12 cellular contexts compared by ENCODE assay signal in the genomic region with DNA sequence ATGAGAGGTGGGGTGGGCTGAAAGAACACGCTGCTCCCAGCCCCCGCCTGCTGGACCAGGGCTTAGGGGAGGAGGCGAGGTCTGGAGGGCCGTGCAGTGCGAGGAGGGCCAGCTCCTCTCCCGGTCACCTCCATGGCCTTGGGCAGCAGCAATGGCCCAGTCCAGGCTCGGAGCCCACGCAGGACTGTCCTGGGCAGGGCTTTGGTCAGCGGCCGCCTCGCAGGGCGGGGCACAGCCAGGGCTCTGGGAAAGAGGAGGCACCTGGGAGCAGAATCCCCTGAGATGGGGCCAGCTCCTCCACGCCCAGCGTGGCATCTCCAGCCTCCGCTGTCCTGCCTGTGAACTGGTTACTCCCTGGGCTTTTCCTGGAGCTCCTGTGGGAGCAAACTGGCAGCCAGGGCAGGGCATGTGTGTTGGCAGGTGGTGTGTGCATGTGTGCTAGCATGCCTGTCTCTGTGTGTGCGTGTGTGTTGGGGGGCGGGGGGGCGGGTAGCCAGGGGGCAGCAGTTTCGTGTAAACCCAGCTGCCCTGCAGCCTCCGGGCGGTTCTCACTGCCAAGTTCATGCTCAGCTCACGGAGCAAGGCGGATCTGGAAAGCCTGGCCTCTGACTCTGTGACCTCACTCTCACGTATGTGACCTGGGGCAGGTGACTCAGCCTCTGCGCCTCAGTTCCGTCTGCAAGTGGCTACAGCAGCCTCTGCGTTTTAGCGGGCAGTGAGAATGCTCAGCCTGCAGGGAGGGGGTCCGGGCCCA. TPM values are rescaled to one million over a fixed set of nuclear protein-coding genes. Genes with fewer than 3 reads are reported as not detected.
DNase-seq lines count a peak whose midpoint lies in the region; ATAC-seq and TF ChIP-seq lines count a peak whose summit lies in the region.
"Had no signal": no experiment of that assay in that cellular context is flagged by ENCODE, and none has a peak within 500 bp of the region (broad histone marks: within the 10 kb centered on the region; RNA-seq: fewer than 3 reads in every experiment).

No MANE protein-coding gene starts in this region.

- peak; percentile 49 for ATAC-seq in mucosa of descending colon
- no peak for ATAC-seq in heart right ventricle
- no peak for ATAC-seq in GM18502 (IDR thresholded peaks at IDR 0.05; ENCODE audit: poor library complexity, unreplicated experiment)
- ATAC-seq: Right ventricle myocardium inferior had no signal

- H3K27ac ChIP-seq in heart right ventricle, result no peak overlapping the region
- H3K27ac ChIP-seq: KMS-11, VCaP had no signal

- intact Hi-C loops in mucosa of descending colon (cut with DNase I, micrococcal nuclease), result no loop called here
- intact Hi-C loops in heart right ventricle (cut with DNase I), result loop anchor here in 2 of 10 donors (2.0 to 5.0 kb wide), 2 partner anchors 29 to 35 kb away; no protein-coding TSS in a partner anchor

- H3K36me3 ChIP-seq in MG63, result no peaks in the 10 kb centered on the region; the same call in 1 of the 2 replicates
- no peaks in the 10 kb centered on the region for H3K36me3 ChIP-seq in mucosa of descending colon (ENCODE audit: low read depth)
- no peaks in the 10 kb centered on the region for H3K36me3 ChIP-seq in heart right ventricle
- H3K36me3 ChIP-seq: HAP-1 had no signal

- H3K27me3 ChIP-seq in MG63, result no peaks in the 10 kb centered on the region
- peaks cover 0 to 22% (median 0%) of the 10 kb centered on the region in 7 donors for H3K27me3 ChIP-seq in heart right ventricle

- peak; percentile 32 for DNase-seq in ELF-1 (ENCODE audit: low read depth, low spot score)
- DNase-seq in MG63, result peak; percentile 69
- peak; percentile 50 for DNase-seq in choroid plexus epithelial cell (ENCODE audit: low read depth)
- DNase-seq in mucosa of descending colon, result peak in 1 of 3 donors; percentile 19
- DNase-seq in heart right ventricle, result no peak
- no peak for DNase-seq in NCI-H82 treated with DMSO at 0.1 percent for 48 hours (lab: John Stamatoyannopoulos, UW; ENCODE audit: unreplicated experiment)
- DNase-seq: stimulated activated CD4-positive, alpha-beta T cell treated with anti-CD3 and anti-CD28 coated beads, Interleukin-4, amount 100 ng/mL, for 24 hours had no signal

- 75 to 76% methylated on average over 29 of the region's 29 CpGs for whole genome bisulfite sequencing in heart right ventricle, 2 donors

- H3K4me1 ChIP-seq in mucosa of descending colon (ENCODE audit: low read depth) (peaks cover 10% of the 10 kb centered on the region), heart right ventricle (no peaks in the 10 kb centered on the region)
- H3K4me1 ChIP-seq: HAP-1 had no signal

- TF ChIP-seq CTCF in choroid plexus epithelial cell (conservative IDR thresholded peaks at IDR 0.05; ENCODE audit: low read depth, low read length) (no peak), mucosa of descending colon (IDR thresholded peaks at IDR 0.05) (no peak), heart right ventricle (IDR thresholded peaks at IDR 0.05) (no peak)

- no peaks in the 10 kb centered on the region for H3K9me3 ChIP-seq in MG63
- no peaks in the 10 kb centered on the region for H3K9me3 ChIP-seq in mucosa of descending colon
- H3K9me3 ChIP-seq in heart right ventricle, result no peaks in the 10 kb centered on the region
- H3K9me3 ChIP-seq: HAP-1 had no signal

- H3K4me3 ChIP-seq in MG63 (no peak overlapping the region), choroid plexus epithelial cell (ENCODE audit: low read depth, low read length) (no peak overlapping the region), mucosa of descending colon (no peak overlapping the region), heart right ventricle (no peak overlapping the region)
- H3K4me3 ChIP-seq: HAP-1 had no signal

RNA-seq across cellular contexts. Expression of gene ARHGEF16, which starts 27.5 kb away (rescaled TPM):
- 0.13 TPM in 1 of 2 replicates, not detected in the other for total RNA-seq in MG63 (2014; rRNA removed; shearing (Covaris generic); ENCODE audit: low replicate concordance)
- total RNA-seq in mucosa of descending colon, result 100 to 1,000 TPM in 1 of 3 donors, 10 to 100 TPM in 2; 51.2 to 101 (median 90.2) TPM
- 1 to 10 TPM in 1 of 10 donors, under 1 TPM in 9; 0.17 to 1.1 (median 0.35) TPM for total RNA-seq in heart right ventricle
- 1 to 10 TPM in 1 of 2 donors, under 1 TPM in 1; 0.62 to 1.1 TPM for polyA plus RNA-seq in heart right ventricle

Comparison
In these comparisons a context has a peak if more than half of its experiments do, and no peak if none do; other contexts are left out.
1. DNase-seq: peak in ELF-1 (single experiment), MG63 (single experiment) and choroid plexus epithelial cell (single experiment); none in heart right ventricle (0 of 2) and NCI-H82 treated with DMSO at 0.1 percent for 48 hours (single experiment).
2. RNA of gene ARHGEF16, which starts 27.5 kb away (total RNA-seq): 51.2 to 101 TPM in mucosa of descending colon; 0.17 to 1.1 TPM in heart right ventricle and 0.13 TPM in MG63; every median in the first group is over 10 times any median in the second.